Comparison of ENCODE assay signal across 1 cellular context in the genomic region with DNA sequence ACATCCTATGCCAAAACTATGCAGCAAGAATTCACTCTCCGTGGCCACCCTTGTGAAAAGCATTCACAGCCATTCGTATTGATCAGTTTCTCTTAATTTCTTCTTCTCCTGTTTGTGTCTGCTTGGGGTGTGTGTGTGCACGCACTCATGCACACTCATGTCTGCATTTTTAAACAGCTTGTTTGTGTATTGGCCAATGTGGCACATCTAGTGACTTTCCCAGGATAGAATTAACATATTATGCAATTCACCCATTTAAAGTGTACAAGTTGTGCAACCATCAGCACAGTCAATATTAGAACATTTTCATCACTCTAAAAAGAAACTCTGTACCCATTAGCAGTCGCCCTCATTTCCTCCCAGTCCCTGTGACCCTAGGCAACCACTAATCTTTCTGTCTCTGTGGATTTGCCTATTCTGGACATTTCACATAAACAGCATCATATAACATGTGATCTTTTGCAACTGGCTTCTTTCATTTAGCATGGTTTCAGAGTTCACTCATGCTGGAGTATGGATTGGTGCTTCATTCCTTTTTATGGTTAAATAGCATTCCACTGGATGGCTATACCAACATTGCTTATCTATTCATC.
TF ChIP-seq lines count a peak whose summit lies in the region.

No MANE protein-coding gene starts in this region.

TF ChIP-seq in liver, 16 proteins besides CTCF, POLR2A, EP300 and RAD21 (continued from another document):
- peak; percentile 38 for TF ChIP-seq HNF4G (IDR thresholded peaks at IDR 0.05)
- TF ChIP-seq, protein P1, sequence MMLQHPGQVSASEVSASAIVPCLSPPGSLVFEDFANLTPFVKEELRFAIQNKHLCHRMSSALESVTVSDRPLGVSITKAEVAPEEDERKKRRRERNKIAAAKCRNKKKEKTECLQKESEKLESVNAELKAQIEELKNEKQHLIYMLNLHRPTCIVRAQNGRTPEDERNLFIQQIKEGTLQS (IDR thresholded peaks at IDR 0.05) = peak; percentile 88
